18 cellular contexts compared by ENCODE assay signal in the genomic region with DNA sequence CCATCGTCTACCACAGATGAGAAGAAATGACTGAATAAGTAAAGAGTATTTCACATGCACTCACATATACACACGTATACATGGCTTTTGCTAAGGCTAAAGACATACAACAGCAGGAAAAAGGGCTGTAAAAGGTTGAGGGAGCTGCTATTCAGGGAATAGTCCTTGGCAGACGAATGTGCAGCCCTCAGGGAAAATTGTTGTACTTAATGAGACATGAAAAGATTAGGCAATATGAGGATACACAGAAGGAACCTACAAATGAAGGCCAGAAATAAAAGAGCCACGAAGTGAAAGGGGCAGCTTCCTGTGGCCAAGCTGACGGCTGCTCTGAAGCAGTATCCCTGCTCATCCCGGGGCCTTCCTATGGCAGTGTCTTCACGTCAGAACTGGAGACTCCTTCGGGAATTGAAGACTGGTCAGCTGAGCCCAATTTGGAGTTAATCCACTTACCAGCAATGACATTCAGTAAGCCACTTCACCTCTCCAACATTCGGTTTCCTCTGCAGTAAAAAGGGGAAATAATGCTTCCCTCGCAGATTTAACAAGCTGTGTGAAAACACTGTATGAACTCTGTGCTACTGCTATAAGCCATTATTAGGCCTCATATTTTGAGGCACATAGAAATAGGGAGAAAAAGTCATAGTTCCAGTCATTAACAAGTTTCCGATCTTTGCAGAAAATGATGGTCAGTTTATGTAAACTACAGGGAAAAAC.
A peak's percentile ranks its signal among the peaks of the same experiment; 100 is the strongest.
DNase-seq lines count a peak whose midpoint lies in the region; TF ChIP-seq lines count a peak whose summit lies in the region.
"Had no signal": no experiment of that assay in that cellular context is flagged by ENCODE, and none has a peak within 500 bp of the region (broad histone marks: within the 10 kb centered on the region; RNA-seq: fewer than 3 reads in every experiment).

No MANE protein-coding gene starts in this region.

- H3K4me1 ChIP-seq in Loucy (ENCODE audit: insufficient read depth, low read length, poor library complexity, severe bottlenecking): peaks cover 65% of the 10 kb centered on the region
- H3K4me1 ChIP-seq in neutrophil (ENCODE audit: control insufficient read depth in 1 of 2, insufficient read depth in 1 of 2, low read depth in 1 of 2, low read length in 1 of 2): peaks cover 7 to 28% of the 10 kb centered on the region in 2 experiments
- H3K4me1 ChIP-seq: parathyroid adenoma had no signal

- peak overlapping the region; percentile 1 for H3K4me2 ChIP-seq in Loucy (ENCODE audit: low read depth, low read length, poor library complexity, severe bottlenecking)
- H3K4me2 ChIP-seq: smooth muscle cell had no signal

- peaks cover 14% of the 10 kb centered on the region for H3F3A ChIP-seq in Loucy (ENCODE audit: low read depth)

- peak overlapping the region; percentile 28 for H3K27ac ChIP-seq in neutrophil
- H3K27ac ChIP-seq: 22Rv1, C4-2B, cardiac muscle cell, parathyroid adenoma had no signal

- peak; percentile 13 for DNase-seq in DMS79 treated with DMSO at 0.1 percent for 48 hours (lab: John Stamatoyannopoulos, UW)
- no peak for DNase-seq in DMS79 (lab: John Stamatoyannopoulos, UW)
- peak; percentile 23 for DNase-seq in UCSD-AML1 (lab: John Stamatoyannopoulos, UW; ENCODE audit: unreplicated experiment)
- no peak for DNase-seq in NCI-H748 (lab: John Stamatoyannopoulos, UW; ENCODE audit: unreplicated experiment)
- DNase-seq in NK-92 treated with Interleukin-12 subunit alpha and Interleukin-12 subunit beta, amount 100 ng/mL, for 24 hours (lab: John Stamatoyannopoulos, UW): no peak
- no peak for DNase-seq in NCI-H1105 treated with DMSO at 0.1 percent for 48 hours (lab: John Stamatoyannopoulos, UW)
- DNase-seq: activated CD8-positive, alpha-beta T cell treated with anti-CD3 and anti-CD28 coated beads for 36 hours; activated T-cell treated with anti-CD3 and anti-CD28 coated beads, Interleukin-2, amount 50 U/mL, for 72 hours; left cardiac atrium; NCI-H1048; trophoblast cell had no signal

- H3K36me3 ChIP-seq in Loucy (ENCODE audit: insufficient read depth, low read length) (peaks cover 8% of the 10 kb centered on the region; the same call in 1 of the 2 replicates), neutrophil (no peaks in the 10 kb centered on the region)
- H3K36me3 ChIP-seq: cardiac muscle cell had no signal

- no peaks in the 10 kb centered on the region for H3K9me3 ChIP-seq in Loucy (ENCODE audit: insufficient read depth, low read depth, low read length)
- no peaks in the 10 kb centered on the region for H3K9me3 ChIP-seq in neutrophil

- TF ChIP-seq CTCF in Loucy (conservative IDR thresholded peaks at IDR 0.05; ENCODE audit: low read length): no peak
- no peak for TF ChIP-seq CTCF in neutrophil (IDR thresholded peaks at IDR 0.05)

- H4K20me1 ChIP-seq in Loucy (ENCODE audit: insufficient read depth, low read length, poor library complexity, severe bottlenecking): peaks cover 7% of the 10 kb centered on the region

- no peak overlapping the region for H2AFZ ChIP-seq in Loucy (ENCODE audit: low read length)
- H2AFZ ChIP-seq: parathyroid adenoma had no signal

- no peak overlapping the region for H3K4me3 ChIP-seq in Loucy (ENCODE audit: low read length, poor library complexity, severe bottlenecking)
- no peak overlapping the region for H3K4me3 ChIP-seq in neutrophil (ENCODE audit: low read depth in 1 of 2, low read length in 1 of 2)
- H3K4me3 ChIP-seq: cardiac muscle cell, smooth muscle cell had no signal

- H3K27me3 ChIP-seq in Loucy (ENCODE audit: insufficient read depth, low read length, poor library complexity, severe bottlenecking) (no peaks in the 10 kb centered on the region), neutrophil (no peaks in the 10 kb centered on the region)
- H3K27me3 ChIP-seq: cardiac muscle cell had no signal

- H3K79me2 ChIP-seq in Loucy (ENCODE audit: insufficient read depth, low read length): no peaks in the 10 kb centered on the region
- H3K79me2 ChIP-seq: parathyroid adenoma had no signal

- H3K9me2 ChIP-seq in Loucy (replicated peaks; ENCODE audit: low read depth, low read length): no peaks in the 10 kb centered on the region

- H3K9ac ChIP-seq in Loucy (ENCODE audit: low read depth, low read length, poor library complexity, severe bottlenecking): no peak overlapping the region
- H3K9ac ChIP-seq: parathyroid adenoma had no signal

Comparison
In these comparisons a context has a peak if more than half of its experiments do, and no peak if none do; other contexts are left out.
1. DNase-seq: peak in DMS79 treated with DMSO at 0.1 percent for 48 hours (single experiment) and UCSD-AML1 (single experiment); none in DMS79 (single experiment), NCI-H748 (single experiment), NK-92 treated with Interleukin-12 subunit alpha and Interleukin-12 subunit beta, amount 100 ng/mL, for 24 hours (single experiment) and NCI-H1105 treated with DMSO at 0.1 percent for 48 hours (single experiment).